ENCODE assay signal across 15 cellular contexts in the genomic region with DNA sequence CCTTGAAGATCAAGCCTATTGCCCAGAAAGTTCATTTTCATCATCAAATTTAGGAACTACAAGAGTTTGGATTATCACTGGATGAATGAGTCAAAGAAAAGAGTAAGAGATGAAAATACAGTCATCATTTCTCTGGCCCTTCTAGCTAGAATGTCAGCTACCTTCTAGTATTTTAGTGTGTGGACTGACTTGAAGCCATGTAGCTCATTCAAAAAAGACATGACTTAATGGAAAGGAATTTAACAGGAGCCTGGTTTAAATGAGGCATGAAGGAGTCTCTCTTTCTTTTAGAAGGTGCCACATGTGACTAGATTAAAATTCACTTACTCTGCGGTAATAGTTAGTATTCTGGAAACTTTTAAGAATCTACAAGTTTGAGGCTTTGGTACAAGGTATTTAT. TPM values are rescaled to one million over a fixed set of nuclear protein-coding genes. Genes with fewer than 3 reads are reported as not detected.
A peak's percentile ranks its signal among the peaks of the same experiment; 100 is the strongest.
DNase-seq lines count a peak whose midpoint lies in the region; ATAC-seq and TF ChIP-seq lines count a peak whose summit lies in the region.
"Had no signal": no experiment of that assay in that cellular context is flagged by ENCODE, and none has a peak within 500 bp of the region (broad histone marks: within the 10 kb centered on the region; RNA-seq: fewer than 3 reads in every experiment).

No MANE protein-coding gene starts in this region.

- ATAC-seq in activated naive CD4-positive, alpha-beta T cell treated with anti-CD3 and anti-CD28 coated beads, Interleukin-2, amount 50 U/mL, for 72 hours = no peak
- no peak for ATAC-seq in HG03457 (IDR thresholded peaks at IDR 0.05; ENCODE audit: unreplicated experiment)
- ATAC-seq: activated CD8-positive, alpha-beta memory T cell treated with anti-CD3 and anti-CD28 coated beads, Interleukin-2, amount 10 ng/mL, durations not matched to agents 7 days and 5 days; stimulated activated naive CD8-positive, alpha-beta T cell treated with anti-CD3 and anti-CD28 coated beads, Interleukin-15, Interleukin-2, amounts not matched to agents 100 U/mL and 50 U/mL, for 24 hours; T-cell had no signal

- no peaks in the 10 kb centered on the region for H3K9me3 Mint-ChIP-seq in chondrocyte (ENCODE audit: low read depth)
- no peaks in the 10 kb centered on the region for H3K9me3 Mint-ChIP-seq in activated naive CD4-positive, alpha-beta T cell treated with anti-CD3 and anti-CD28 coated beads, Interleukin-2, amount 50 U/mL, for 72 hours
- H3K9me3 Mint-ChIP-seq: T-cell had no signal

- TF ChIP-seq POLR2A in erythroblast (IDR thresholded peaks at IDR 0.05; ENCODE audit: low read length) = no peak

- H3K36me3 Mint-ChIP-seq in chondrocyte (ENCODE audit: low read depth) = no peaks in the 10 kb centered on the region
- H3K36me3 Mint-ChIP-seq in activated naive CD4-positive, alpha-beta T cell treated with anti-CD3 and anti-CD28 coated beads, Interleukin-2, amount 50 U/mL, for 72 hours = peaks cover 0 to 6% of the 10 kb centered on the region in 2 donors
- H3K36me3 Mint-ChIP-seq: activated CD8-positive, alpha-beta memory T cell treated with anti-CD3 and anti-CD28 coated beads, Interleukin-2, amount 10 ng/mL, durations not matched to agents 7 days and 5 days had no signal

- TF ChIP-seq CTCF in chondrocyte (IDR thresholded peaks at IDR 0.05) = no peak

- peak overlapping the region; percentile 14 for H3K27ac Mint-ChIP-seq in chondrocyte (ENCODE audit: unreplicated experiment)
- no peak overlapping the region for H3K27ac Mint-ChIP-seq in activated naive CD4-positive, alpha-beta T cell treated with anti-CD3 and anti-CD28 coated beads, Interleukin-2, amount 50 U/mL, for 72 hours
- H3K27ac Mint-ChIP-seq: activated CD8-positive, alpha-beta memory T cell treated with anti-CD3 and anti-CD28 coated beads, Interleukin-2, amount 10 ng/mL, durations not matched to agents 7 days and 5 days; T-cell had no signal

- DNase-seq in DMS53 treated with DMSO at 0.1 percent for 48 hours (lab: John Stamatoyannopoulos, UW; ENCODE audit: unreplicated experiment) (peak; percentile 51), M059J (ENCODE audit: low read depth) (peak; percentile 88), chondrocyte (ENCODE audit: low spot score) (no peak), myocyte (ENCODE audit: low read depth) (peak; percentile 49), SKM-1 (lab: John Stamatoyannopoulos, UW; ENCODE audit: unreplicated experiment) (no peak), erythroblast (lab: John Stamatoyannopoulos, UW) (no peak)
- no peak for DNase-seq in activated naive CD4-positive, alpha-beta T cell treated with anti-CD3 and anti-CD28 coated beads, Interleukin-2, amount 50 U/mL, for 72 hours (ENCODE audit: low spot score in 2 of 2)
- DNase-seq: activated CD8-positive, alpha-beta memory T cell treated with anti-CD3 and anti-CD28 coated beads, Interleukin-2, amount 10 ng/mL, durations not matched to agents 7 days and 5 days; activated gamma-delta T cell treated with Interleukin-2 at 50 U/mL for 16 hours; NCI-H524 treated with DMSO at 0.1 percent for 48 hours; stimulated activated naive CD8-positive, alpha-beta T cell treated with anti-CD3 and anti-CD28 coated beads, Interleukin-15, Interleukin-2, amounts not matched to agents 100 U/mL and 50 U/mL, for 24 hours; T-cell; uterus had no signal

- H3K4me3 Mint-ChIP-seq in chondrocyte (ENCODE audit: unreplicated experiment) = no peak overlapping the region
- H3K4me3 Mint-ChIP-seq: activated CD8-positive, alpha-beta memory T cell treated with anti-CD3 and anti-CD28 coated beads, Interleukin-2, amount 10 ng/mL, durations not matched to agents 7 days and 5 days; T-cell had no signal

- no peaks in the 10 kb centered on the region for H3K27me3 Mint-ChIP-seq in chondrocyte (ENCODE audit: low read depth)

- H3K4me1 Mint-ChIP-seq in chondrocyte (ENCODE audit: low read depth) = peaks cover 49% of the 10 kb centered on the region

RNA-seq across cellular contexts. Expression of a gene that starts 7.1 kb away (rescaled TPM):
- total RNA-seq in M059J (2014; rRNA removed; shearing (Covaris generic)) = 7.5 and 8.1 TPM in 2 replicates
- total RNA-seq in chondrocyte = 1.1 to 1.8 TPM (median 1.3 TPM) in 3 replicates
- total RNA-seq in myocyte = 1.3 and 3.3 TPM in 2 replicates
- polyA plus RNA-seq in myocyte (2012) = 3.9 TPM
- total RNA-seq in activated naive CD4-positive, alpha-beta T cell treated with anti-CD3 and anti-CD28 coated beads, Interleukin-2, amount 50 U/mL, for 72 hours = not detected
- total RNA-seq: mononuclear cell, T-cell had no signal

Comparison
In these comparisons a context has a peak if more than half of its experiments do, and no peak if none do; other contexts are left out.
1. DNase-seq: peak in DMS53 treated with DMSO at 0.1 percent for 48 hours (single experiment), M059J (single experiment) and myocyte (single experiment); none in chondrocyte (single experiment), activated naive CD4-positive, alpha-beta T cell treated with anti-CD3 and anti-CD28 coated beads, Interleukin-2, amount 50 U/mL, for 72 hours (0 of 2), SKM-1 (single experiment) and erythroblast (0 of 2).